In genomic region chr4:121943941-121944340, GRCh38 we compare ENCODE assay signal across 9 cellular contexts. TPM values are rescaled to one million over a fixed set of nuclear protein-coding genes. Genes with fewer than 3 reads are reported as not detected.
DNase-seq lines count a peak whose midpoint lies in the region; ATAC-seq and TF ChIP-seq lines count a peak whose summit lies in the region.
"Had no signal": no experiment of that assay in that cellular context is flagged by ENCODE, and none has a peak within 500 bp of the region (broad histone marks: within the 10 kb centered on the region; RNA-seq: fewer than 3 reads in every experiment).

No MANE protein-coding gene starts in this region.

- peak; percentile 35 for TF ChIP-seq CTCF in astrocyte of the spinal cord (IDR thresholded peaks at IDR 0.05; ENCODE audit: low read depth, low read length)

- ATAC-seq in HG03175 (IDR thresholded peaks at IDR 0.05; ENCODE audit: unreplicated experiment) (peak; percentile 80), HG02571 (IDR thresholded peaks at IDR 0.05; ENCODE audit: unreplicated experiment) (no peak)
- ATAC-seq in stimulated activated effector memory CD8-positive, alpha-beta T cell treated with anti-CD3 and anti-CD28 coated beads, Interleukin-12 subunit alpha, Interleukin-12 subunit beta, amount 100 ng/mL, for 72 hours: peak; percentile 61

- H3K4me3 ChIP-seq in astrocyte of the spinal cord (ENCODE audit: low read depth, low read length): no peak overlapping the region

- in situ Hi-C loops in astrocyte of the spinal cord (cut with HindIII; ENCODE audit: low sequenced_read_pairs): no loop called here

- peaks cover 6% of the 10 kb centered on the region for H3K4me1 Mint-ChIP-seq in stimulated activated effector memory CD8-positive, alpha-beta T cell treated with anti-CD3 and anti-CD28 coated beads, Interleukin-12 subunit alpha, Interleukin-12 subunit beta, amount 100 ng/mL, for 72 hours
- H3K4me1 Mint-ChIP-seq in immature natural killer cell: peaks cover 5% of the 10 kb centered on the region in 2 donors

- no peaks in the 10 kb centered on the region for H3K36me3 Mint-ChIP-seq in stimulated activated effector memory CD8-positive, alpha-beta T cell treated with anti-CD3 and anti-CD28 coated beads, Interleukin-12 subunit alpha, Interleukin-12 subunit beta, amount 100 ng/mL, for 72 hours
- H3K36me3 Mint-ChIP-seq in immature natural killer cell: no peaks in the 10 kb centered on the region

- H3K27ac Mint-ChIP-seq in stimulated activated effector memory CD8-positive, alpha-beta T cell treated with anti-CD3 and anti-CD28 coated beads, Interleukin-12 subunit alpha, Interleukin-12 subunit beta, amount 100 ng/mL, for 72 hours: no peak overlapping the region
- H3K27ac Mint-ChIP-seq in immature natural killer cell: no peak overlapping the region

- DNase-seq in activated T-cell treated with anti-CD3 and anti-CD28 coated beads, Interleukin-2, amount 50 U/mL, for 48 hours: peak; percentile 34 to 40
- no peak for DNase-seq in activated T-cell treated with anti-CD3 and anti-CD28 coated beads for 4 hours
- no peak for DNase-seq in astrocyte of the spinal cord (ENCODE audit: low read depth, low spot score)
- DNase-seq in stimulated activated effector memory CD8-positive, alpha-beta T cell treated with anti-CD3 and anti-CD28 coated beads, Interleukin-12 subunit alpha, Interleukin-12 subunit beta, amount 100 ng/mL, for 72 hours (ENCODE audit: low spot score in 2 of 2): no peak
- DNase-seq in cerebellum (ENCODE audit: low spot score): no peak
- DNase-seq in immature natural killer cell: no peak
- DNase-seq: activated T-cell treated with anti-CD3 and anti-CD28 coated beads, Interleukin-2, amount 50 U/mL, for 1 hour had no signal

- H3K9me3 Mint-ChIP-seq in stimulated activated effector memory CD8-positive, alpha-beta T cell treated with anti-CD3 and anti-CD28 coated beads, Interleukin-12 subunit alpha, Interleukin-12 subunit beta, amount 100 ng/mL, for 72 hours: no peaks in the 10 kb centered on the region
- H3K9me3 Mint-ChIP-seq in immature natural killer cell: no peaks in the 10 kb centered on the region

- peaks cover 2 to 19% (median 4%) of the 10 kb centered on the region in 3 donors for H3K27me3 Mint-ChIP-seq in immature natural killer cell (ENCODE audit: low read depth in 3 of 3)

- no peak overlapping the region for H3K4me3 Mint-ChIP-seq in stimulated activated effector memory CD8-positive, alpha-beta T cell treated with anti-CD3 and anti-CD28 coated beads, Interleukin-12 subunit alpha, Interleukin-12 subunit beta, amount 100 ng/mL, for 72 hours
- no peak overlapping the region for H3K4me3 Mint-ChIP-seq in immature natural killer cell

RNA-seq across cellular contexts. Expression of gene TRPC3, which starts 7.9 kb away (rescaled TPM):
- 88.6 TPM for total RNA-seq in cerebellum
- polyA plus RNA-seq in immature natural killer cell: under 1 TPM in 2 of 3 donors, not detected in 1; 0.08 to 0.15 TPM

Comparison
In these comparisons a context has a peak if more than half of its experiments do, and no peak if none do; other contexts are left out.
1. DNase-seq: peak in activated T-cell treated with anti-CD3 and anti-CD28 coated beads, Interleukin-2, amount 50 U/mL, for 48 hours (2 of 2); none in activated T-cell treated with anti-CD3 and anti-CD28 coated beads for 4 hours (single experiment), astrocyte of the spinal cord (single experiment), stimulated activated effector memory CD8-positive, alpha-beta T cell treated with anti-CD3 and anti-CD28 coated beads, Interleukin-12 subunit alpha, Interleukin-12 subunit beta, amount 100 ng/mL, for 72 hours (0 of 2), cerebellum (single experiment) and immature natural killer cell (0 of 3).